ENCODE assay signal across 10 cellular contexts in genomic region chrX:10099411-10099810, GRCh38. TPM values are rescaled to one million over a fixed set of nuclear protein-coding genes. Genes with fewer than 3 reads are reported as not detected.
A peak's percentile ranks its signal among the peaks of the same experiment; 100 is the strongest.
DNase-seq lines count a peak whose midpoint lies in the region; ATAC-seq and TF ChIP-seq lines count a peak whose summit lies in the region.
"Had no signal": no experiment of that assay in that cellular context is flagged by ENCODE, and none has a peak within 500 bp of the region (broad histone marks: within the 10 kb centered on the region; RNA-seq: fewer than 3 reads in every experiment).

No MANE protein-coding gene starts in this region.

- H3K27me3 ChIP-seq in adipocyte (replicated peaks; ENCODE audit: control insufficient read depth, insufficient read depth, low read length) (no peaks in the 10 kb centered on the region), thoracic aorta (replicated peaks; ENCODE audit: insufficient read depth) (no peaks in the 10 kb centered on the region)

- peak overlapping the region; percentile 62 to 66 for H3K27ac ChIP-seq in thoracic aorta
- H3K27ac ChIP-seq: WERI-Rb-1 had no signal

- ATAC-seq in thoracic aorta (ENCODE audit: insufficient number of reproducible peaks, low FRiP score, low read depth) (peak; percentile 79), GM21447 (IDR thresholded peaks at IDR 0.05; ENCODE audit: unreplicated experiment) (no peak)

- peak overlapping the region; percentile 71 for H3K4me3 Mint-ChIP-seq in activated T-cell treated with anti-CD3 and anti-CD28 coated beads, Interleukin-2, amount 50 U/mL, for 24 hours
- peak overlapping the region; percentile 90 to 96 (median 92) for H3K4me3 Mint-ChIP-seq in immature natural killer cell

- H3K36me3 ChIP-seq in adipocyte (ENCODE audit: control insufficient read depth, insufficient read depth, low read length, severe bottlenecking) (no peaks in the 10 kb centered on the region), thoracic aorta (no peaks in the 10 kb centered on the region)
- H3K36me3 ChIP-seq: WERI-Rb-1 had no signal

- no peaks in the 10 kb centered on the region for H3K9me3 Mint-ChIP-seq in activated T-cell treated with anti-CD3 and anti-CD28 coated beads, Interleukin-2, amount 50 U/mL, for 24 hours
- H3K9me3 Mint-ChIP-seq in immature natural killer cell: no peaks in the 10 kb centered on the region

- peaks cover 7% of the 10 kb centered on the region for H3K27me3 Mint-ChIP-seq in activated T-cell treated with anti-CD3 and anti-CD28 coated beads, Interleukin-2, amount 50 U/mL, for 24 hours
- H3K27me3 Mint-ChIP-seq in immature natural killer cell (ENCODE audit: low read depth in 3 of 3): peaks cover 0 to 6% (median 0%) of the 10 kb centered on the region in 3 donors

- H3K4me1 Mint-ChIP-seq in activated T-cell treated with anti-CD3 and anti-CD28 coated beads, Interleukin-2, amount 50 U/mL, for 24 hours (ENCODE audit: low read depth): peaks cover 55% of the 10 kb centered on the region
- H3K4me1 Mint-ChIP-seq in immature natural killer cell: peaks cover 42 to 43% of the 10 kb centered on the region in 2 donors

- H3K9ac ChIP-seq in adipocyte (ENCODE audit: low read length): no peak overlapping the region

- peak overlapping the region; percentile 91 for H3K27ac Mint-ChIP-seq in activated T-cell treated with anti-CD3 and anti-CD28 coated beads, Interleukin-2, amount 50 U/mL, for 24 hours
- H3K27ac Mint-ChIP-seq in immature natural killer cell: peak overlapping the region; percentile 87 to 96 (median 92)

- TF ChIP-seq CTCF in thoracic aorta (IDR thresholded peaks at IDR 0.05): no peak

- H3K4me3 ChIP-seq in adipocyte (ENCODE audit: low read length): peak overlapping the region; percentile 78
- peak overlapping the region; percentile 63 for H3K4me3 ChIP-seq in thoracic aorta

- no peak for DNase-seq in activated T-cell treated with anti-CD3 and anti-CD28 coated beads, Interleukin-2, amount 50 U/mL, for 24 hours
- DNase-seq in activated T-cell treated with anti-CD3 and anti-CD28 coated beads for 4 hours: no peak
- DNase-seq in adipocyte (ENCODE audit: low read depth): no peak
- no peak for DNase-seq in immature natural killer cell
- DNase-seq in thoracic aorta (ENCODE audit: low spot score): no peak
- no peak for DNase-seq in posterior vena cava (ENCODE audit: low spot score)
- DNase-seq in inferior parietal cortex (ENCODE audit: extremely low spot score): no peak
- DNase-seq: NCI-H1436, WERI-Rb-1 had no signal

- H3K4me1 ChIP-seq in adipocyte (ENCODE audit: control insufficient read depth, insufficient read depth, low read length) (peaks cover 14% of the 10 kb centered on the region), thoracic aorta (ENCODE audit: control insufficient read depth in 1 of 2, low read depth in 2 of 2) (peaks cover 12 to 38% of the 10 kb centered on the region in 2 donors)

- H3K9me3 ChIP-seq in adipocyte (ENCODE audit: control insufficient read depth, low read length): peaks cover 3% of the 10 kb centered on the region
- no peaks in the 10 kb centered on the region for H3K9me3 ChIP-seq in thoracic aorta

- intact Hi-C loops in posterior vena cava (cut with DNase I): no loop called here

- peaks cover 10% of the 10 kb centered on the region for H3K36me3 Mint-ChIP-seq in activated T-cell treated with anti-CD3 and anti-CD28 coated beads, Interleukin-2, amount 50 U/mL, for 24 hours (ENCODE audit: low read depth)
- H3K36me3 Mint-ChIP-seq in immature natural killer cell: no peaks in the 10 kb centered on the region

RNA-seq across cellular contexts. Expression of gene CLCN4, which starts 57.4 kb away (rescaled TPM):
- polyA plus RNA-seq in immature natural killer cell: under 1 TPM in 1 of 3 donors, not detected in 2; 0.69 TPM
- total RNA-seq in thoracic aorta (1 to 10 TPM; 3.5 to 5.6 TPM), posterior vena cava (1 to 10 TPM; 3.7 to 8.4 TPM)
